1 cellular context compared by ENCODE assay signal in the genomic region with DNA sequence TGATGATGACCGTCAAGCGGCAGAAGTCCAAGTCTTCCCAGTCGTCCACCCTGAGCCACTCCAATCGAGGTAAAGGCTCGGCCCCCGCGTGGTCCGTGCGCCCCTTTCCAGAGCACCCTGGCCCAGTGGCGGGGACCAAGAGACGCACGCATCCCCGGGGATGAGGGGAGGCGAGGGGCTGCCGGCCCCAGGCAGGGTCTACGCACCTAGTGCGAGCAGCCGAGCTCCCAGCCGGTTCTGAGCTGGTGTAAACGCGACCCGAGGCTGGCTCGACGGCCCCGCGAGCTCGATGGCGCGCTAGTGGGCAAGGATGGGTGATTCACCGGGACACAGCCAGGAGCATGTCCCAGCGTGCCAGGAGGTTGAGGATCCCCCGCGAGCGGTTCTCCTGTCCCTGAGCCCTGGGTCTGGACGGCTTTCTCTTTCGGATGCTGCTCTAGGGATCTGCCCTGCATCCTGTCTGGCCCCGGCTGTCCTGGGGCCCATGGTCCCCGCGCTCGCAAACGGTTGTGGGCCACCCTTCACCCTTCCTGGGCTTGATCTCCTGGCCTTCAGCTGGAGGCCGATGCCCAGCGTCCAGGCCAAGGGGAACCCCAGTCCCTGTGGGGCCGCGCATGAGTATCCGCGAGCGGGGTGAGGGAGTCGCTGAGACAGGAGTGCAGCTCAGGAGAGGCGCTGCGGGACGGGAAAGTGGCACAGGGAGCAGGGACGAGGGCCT.
TF ChIP-seq lines count a peak whose summit lies in the region.

No MANE protein-coding gene starts in this region.

TF ChIP-seq in K562, 482 proteins besides CTCF, POLR2A, EP300 and RAD21:
- TF ChIP-seq ZNF277 (CRISPR knock-in tag; IDR thresholded peaks at IDR 0.05; ENCODE audit: borderline replicate concordance) (no peak), IRF2 (CRISPR knock-in tag; IDR thresholded peaks at IDR 0.05) (0 out of 2 replicates have a peak, but pooled peaks have one; percentile 15), EWSR1 (IDR thresholded peaks at IDR 0.05; ENCODE audit: borderline replicate concordance, low read depth, partially characterized antibody) (no peak)
